ENCODE assay signal across 25 cellular contexts in genomic region chr2:127984551-127984950, GRCh38. TPM values are rescaled to one million over a fixed set of nuclear protein-coding genes. Genes with fewer than 3 reads are reported as not detected.
DNase-seq lines count a peak whose midpoint lies in the region; ATAC-seq lines count a peak whose summit lies in the region.
"Had no signal": no experiment of that assay in that cellular context is flagged by ENCODE, and none has a peak within 500 bp of the region (broad histone marks: within the 10 kb centered on the region; RNA-seq: fewer than 3 reads in every experiment).

No MANE protein-coding gene starts in this region.

- H3K27me3 Mint-ChIP-seq in effector memory CD8-positive, alpha-beta T cell: no peaks in the 10 kb centered on the region
- H3K27me3 Mint-ChIP-seq: activated naive CD8-positive, alpha-beta T cell treated with anti-CD3 and anti-CD28 coated beads, Interleukin-2, amount 10 ng/mL, durations not matched to agents 7 days and 5 days; B cell; CD4-positive, alpha-beta memory T cell; naive thymus-derived CD4-positive, alpha-beta T cell had no signal

- H3K4me3 Mint-ChIP-seq in effector memory CD8-positive, alpha-beta T cell: no peak overlapping the region
- H3K4me3 Mint-ChIP-seq: activated naive CD8-positive, alpha-beta T cell treated with anti-CD3 and anti-CD28 coated beads, Interleukin-2, amount 10 ng/mL, durations not matched to agents 7 days and 5 days; B cell; CD4-positive, alpha-beta memory T cell; naive thymus-derived CD4-positive, alpha-beta T cell had no signal

- DNase-seq in EL (peak; percentile 15), M059J (ENCODE audit: low read depth) (peak; percentile 27), left ventricle myocardium superior (no peak), NCI-H1930 (lab: John Stamatoyannopoulos, UW) (no peak), GF-D8 (lab: John Stamatoyannopoulos, UW) (no peak), 8988T (no peak)
- DNase-seq in effector memory CD8-positive, alpha-beta T cell: no peak
- DNase-seq: ACHN; activated CD4-positive, alpha-beta T cell treated with anti-CD3 and anti-CD28 coated beads for 4 hours; activated effector memory CD4-positive, alpha-beta T cell treated with Interleukin-2 at 50 U/mL for 16 hours; activated naive CD8-positive, alpha-beta T cell treated with anti-CD3 and anti-CD28 coated beads, Interleukin-2, amount 10 ng/mL, durations not matched to agents 7 days and 5 days; CD4-positive, alpha-beta memory T cell; central memory CD4-positive, alpha-beta T cell; DND-41; Karpas-422; midbrain; MV-4-11; naive thymus-derived CD4-positive, alpha-beta T cell; NCI-H1436; NCI-H226; SJCRH30; stimulated activated CD4-positive, alpha-beta T cell treated with anti-CD3 and anti-CD28 coated beads, Interleukin-4, amount 100 ng/mL, for 24 hours; SW 1271 had no signal

- intact Hi-C loops in left ventricle myocardium superior (cut with micrococcal nuclease): no loop called here

- peaks cover 73% of the 10 kb centered on the region for H3K36me3 Mint-ChIP-seq in effector memory CD8-positive, alpha-beta T cell (ENCODE audit: insufficient read depth)

- peaks cover 0 to 5% of the 10 kb centered on the region in 2 donors for H3K4me1 Mint-ChIP-seq in effector memory CD8-positive, alpha-beta T cell (ENCODE audit: low read depth in 2 of 2)
- H3K4me1 Mint-ChIP-seq: B cell had no signal

- ATAC-seq in effector memory CD8-positive, alpha-beta T cell (replicated peaks): no peak
- ATAC-seq in left ventricle myocardium superior (peak; percentile 75), GM21381 (IDR thresholded peaks at IDR 0.05; ENCODE audit: unreplicated experiment) (no peak)
- ATAC-seq: naive thymus-derived CD4-positive, alpha-beta T cell had no signal

- peak overlapping the region; percentile 26 to 42 for H3K27ac Mint-ChIP-seq in effector memory CD8-positive, alpha-beta T cell
- H3K27ac Mint-ChIP-seq: activated naive CD8-positive, alpha-beta T cell treated with anti-CD3 and anti-CD28 coated beads, Interleukin-2, amount 10 ng/mL, durations not matched to agents 7 days and 5 days; B cell had no signal

- no peaks in the 10 kb centered on the region for H3K9me3 Mint-ChIP-seq in effector memory CD8-positive, alpha-beta T cell
- H3K9me3 Mint-ChIP-seq: activated naive CD8-positive, alpha-beta T cell treated with anti-CD3 and anti-CD28 coated beads, Interleukin-2, amount 10 ng/mL, durations not matched to agents 7 days and 5 days; CD4-positive, alpha-beta memory T cell; naive thymus-derived CD4-positive, alpha-beta T cell had no signal

RNA-seq across cellular contexts. Expression of gene SAP130, which starts 43.3 kb away (rescaled TPM):
- total RNA-seq in M059J (2014; rRNA removed; shearing (Covaris generic)): 9.9 and 12.7 TPM in 2 replicates
- total RNA-seq in left ventricle myocardium superior: 16.8 TPM

Comparison
In these comparisons a context has a peak if more than half of its experiments do, and no peak if none do; other contexts are left out.
1. DNase-seq: peak in EL (single experiment) and M059J (single experiment); none in effector memory CD8-positive, alpha-beta T cell (0 of 3), left ventricle myocardium superior (single experiment), NCI-H1930 (0 of 2), GF-D8 (single experiment) and 8988T (single experiment).